ENCODE assay signal across 8 cellular contexts in the genomic region with DNA sequence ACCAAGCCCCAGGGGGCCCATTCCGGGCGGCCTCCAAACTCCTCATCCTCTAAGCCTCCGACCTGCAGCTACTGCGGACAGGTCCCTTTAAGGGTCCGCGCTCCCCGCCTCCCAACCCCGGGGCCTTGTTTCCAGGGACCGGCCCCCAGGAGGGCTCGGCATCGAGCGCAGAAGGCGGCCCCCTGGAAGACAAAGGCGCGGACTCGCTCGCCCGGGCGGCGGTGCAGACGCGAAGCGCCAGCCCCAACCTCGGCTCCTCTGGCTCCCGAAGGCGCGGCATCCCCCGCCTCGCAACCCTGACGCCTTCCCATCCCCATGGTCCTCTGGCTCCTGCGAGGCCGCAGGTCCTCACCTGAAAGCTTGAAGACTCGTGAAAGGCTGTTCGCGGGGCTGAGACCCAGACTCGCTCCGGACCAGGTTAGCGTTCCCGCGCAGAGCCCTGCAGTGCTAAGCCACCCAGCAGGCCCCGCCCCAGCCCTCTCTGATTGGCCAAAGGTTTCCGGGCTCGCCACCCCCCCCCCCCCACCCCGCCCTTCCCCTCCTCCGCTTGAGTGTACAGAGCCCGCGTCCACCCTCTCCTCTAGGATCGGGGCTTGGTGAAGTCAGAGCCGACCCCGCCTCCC. TPM values are rescaled to one million over a fixed set of nuclear protein-coding genes. Genes with fewer than 3 reads are reported as not detected.
DNase-seq lines count a peak whose midpoint lies in the region; ATAC-seq, FAIRE-seq and TF ChIP-seq lines count a peak whose summit lies in the region.

TSS of gene TMSB15A (minus strand) at position 426 of the 623 bp plus-strand sequence.

- H3K27me3 ChIP-seq in effector memory CD4-positive, alpha-beta T cell (replicated peaks; ENCODE audit: control insufficient read depth, insufficient read depth, low read length, poor library complexity, severe bottlenecking), result no peaks in the 10 kb centered on the region
- no peaks in the 10 kb centered on the region for H3K27me3 ChIP-seq in lung (ENCODE audit: control insufficient read depth, insufficient read depth)

- H3K27ac ChIP-seq in effector memory CD4-positive, alpha-beta T cell (ENCODE audit: insufficient read depth, low read length, poor library complexity, severe bottlenecking), result no peak within 1 kb of the TSS
- H3K27ac ChIP-seq in lung (ENCODE audit: low read depth in 1 of 2, low read length in 1 of 2), result no peak within 1 kb of the TSS

- 0 to 33% methylated on average over 20 to 50 of the region's 50 CpGs for WGBS in lung, 2 donors

- ATAC-seq in HG03025 (IDR thresholded peaks at IDR 0.05; ENCODE audit: low FRiP score, unreplicated experiment), result peak; percentile 65
- ATAC-seq in activated CD8-positive, alpha-beta memory T cell treated with anti-CD3 and anti-CD28 coated beads, Interleukin-2, amount 10 ng/mL, durations not matched to agents 7 days and 5 days, result peak; percentile 95
- ATAC-seq in lung (ENCODE audit: insufficient read depth, low FRiP score), result peak; percentile 90

- H3K36me3 Mint-ChIP-seq in activated CD8-positive, alpha-beta memory T cell treated with anti-CD3 and anti-CD28 coated beads, Interleukin-2, amount 10 ng/mL, durations not matched to agents 7 days and 5 days, result no peaks in the 10 kb centered on the region

- peak; percentile 24 for DNase-seq in GM12891 (ENCODE audit: insufficient read length, low spot score)
- DNase-seq in NCI-H345 treated with DMSO at 0.1 percent for 48 hours (lab: John Stamatoyannopoulos, UW; ENCODE audit: unreplicated experiment), result peak; percentile 59
- peak; percentile 60 for DNase-seq in activated CD8-positive, alpha-beta memory T cell treated with anti-CD3 and anti-CD28 coated beads, Interleukin-2, amount 10 ng/mL, durations not matched to agents 7 days and 5 days
- peak; percentile 6 to 31 (median 11) for DNase-seq in effector memory CD4-positive, alpha-beta T cell
- DNase-seq in lung (ENCODE audit: low spot score), result peak; percentile 63
- DNase-seq in stimulated activated CD4-positive, alpha-beta T cell treated with anti-CD3 and anti-CD28 coated beads, TNF-alpha, amount 100 ng/mL, for 4 hours (ENCODE audit: low read depth in 3 of 3), result peak; percentile 10 to 33 (median 26)
- no peak for DNase-seq in NK-92 (lab: John Stamatoyannopoulos, UW; ENCODE audit: unreplicated experiment)

- no peaks in the 10 kb centered on the region for H3K9me3 Mint-ChIP-seq in activated CD8-positive, alpha-beta memory T cell treated with anti-CD3 and anti-CD28 coated beads, Interleukin-2, amount 10 ng/mL, durations not matched to agents 7 days and 5 days (ENCODE audit: low read depth)

- peak within 1 kb of the TSS; percentile 29 for H3K4me3 ChIP-seq in effector memory CD4-positive, alpha-beta T cell (ENCODE audit: insufficient read depth, low read depth, low read length, poor library complexity, severe bottlenecking)
- H3K4me3 ChIP-seq in lung, result no peak within 1 kb of the TSS

- no peak for TF ChIP-seq CTCF in lung (IDR thresholded peaks at IDR 0.05; ENCODE audit: control extremely low read depth, extremely low read depth)

- H3K4me1 ChIP-seq in effector memory CD4-positive, alpha-beta T cell (ENCODE audit: control insufficient read depth, insufficient read depth, low read length, poor library complexity, severe bottlenecking), result peaks cover 5% of the 10 kb centered on the region
- H3K4me1 ChIP-seq in lung (ENCODE audit: control insufficient read depth in 2 of 2, insufficient read depth in 2 of 2, low read length in 2 of 2), result peaks cover 0 to 2% of the 10 kb centered on the region in 2 donors

- H3K27ac Mint-ChIP-seq in activated CD8-positive, alpha-beta memory T cell treated with anti-CD3 and anti-CD28 coated beads, Interleukin-2, amount 10 ng/mL, durations not matched to agents 7 days and 5 days, result no peak within 1 kb of the TSS

- peaks cover 4% of the 10 kb centered on the region for H3K4me1 Mint-ChIP-seq in activated CD8-positive, alpha-beta memory T cell treated with anti-CD3 and anti-CD28 coated beads, Interleukin-2, amount 10 ng/mL, durations not matched to agents 7 days and 5 days

- CTCF ChIA-PET in activated CD8-positive, alpha-beta memory T cell treated with anti-CD3 and anti-CD28 coated beads, Interleukin-2, amount 10 ng/mL, durations not matched to agents 7 days and 5 days (lab: Charles Lee), result no interaction called here

- H3K9me3 ChIP-seq in effector memory CD4-positive, alpha-beta T cell (ENCODE audit: control insufficient read depth, low read length), result no peaks in the 10 kb centered on the region
- H3K9me3 ChIP-seq in lung (ENCODE audit: control insufficient read depth in 2 of 2, insufficient read depth in 1 of 2, low read length in 1 of 2), result no peaks in the 10 kb centered on the region

- H3K27me3 Mint-ChIP-seq in activated CD8-positive, alpha-beta memory T cell treated with anti-CD3 and anti-CD28 coated beads, Interleukin-2, amount 10 ng/mL, durations not matched to agents 7 days and 5 days, result peaks cover 38% of the 10 kb centered on the region

- FAIRE-seq in GM12891 (lab: Jason Lieb, UNC), result no peak

- peak within 1 kb of the TSS; percentile 67 for H3K4me3 Mint-ChIP-seq in activated CD8-positive, alpha-beta memory T cell treated with anti-CD3 and anti-CD28 coated beads, Interleukin-2, amount 10 ng/mL, durations not matched to agents 7 days and 5 days

- TF ChIP-seq POLR2A in GM12891 (IDR thresholded peaks at IDR 0.05; ENCODE audit: low read depth, low read length), result no peak

- H3K36me3 ChIP-seq in effector memory CD4-positive, alpha-beta T cell (ENCODE audit: control insufficient read depth, insufficient read depth, low read length), result no peaks in the 10 kb centered on the region
- no peaks in the 10 kb centered on the region for H3K36me3 ChIP-seq in lung (ENCODE audit: control insufficient read depth in 2 of 2, insufficient read depth in 2 of 2, low read length in 2 of 2)

TF ChIP-seq in GM12891, 5 proteins besides CTCF, POLR2A, EP300 and RAD21:
- no peak for TF ChIP-seq TAF1 (IDR thresholded peaks at IDR 0.05; ENCODE audit: low read depth, low read length)
- TF ChIP-seq SPI1 (IDR thresholded peaks at IDR 0.05; ENCODE audit: low read depth, low read length), result no peak
- TF ChIP-seq POU2F2 (IDR thresholded peaks at IDR 0.05; ENCODE audit: low read depth, low read length), result no peak
- no peak for TF ChIP-seq POLR2AphosphoS5 (IDR thresholded peaks at IDR 0.05; ENCODE audit: low read depth, low read length)

RNA-seq across cellular contexts. Expression of gene TMSB15A, which starts in this region (rescaled TPM):
- 0.30 TPM for polyA plus RNA-seq in GM12891 (2012; ENCODE audit: low read depth, missing spikeins)
- under 1 TPM; 0.56 to 0.76 TPM for total RNA-seq in activated CD8-positive, alpha-beta memory T cell treated with anti-CD3 and anti-CD28 coated beads, Interleukin-2, amount 10 ng/mL, durations not matched to agents 7 days and 5 days
- total RNA-seq in lung, result 1 to 10 TPM; 2.8 to 6.4 TPM
- 1 to 10 TPM; 1.1 to 1.5 TPM for polyA plus RNA-seq in lung

Comparison
In these comparisons a context has a peak if more than half of its experiments do, and no peak if none do; other contexts are left out.
1. Peak in DNase-seq and ATAC-seq in activated CD8-positive, alpha-beta memory T cell treated with anti-CD3 and anti-CD28 coated beads, Interleukin-2, amount 10 ng/mL, durations not matched to agents 7 days and 5 days; RNA of the gene not detected or under 1 TPM.